Comparison of ENCODE assay signal across 9 cellular contexts in the genomic region with DNA sequence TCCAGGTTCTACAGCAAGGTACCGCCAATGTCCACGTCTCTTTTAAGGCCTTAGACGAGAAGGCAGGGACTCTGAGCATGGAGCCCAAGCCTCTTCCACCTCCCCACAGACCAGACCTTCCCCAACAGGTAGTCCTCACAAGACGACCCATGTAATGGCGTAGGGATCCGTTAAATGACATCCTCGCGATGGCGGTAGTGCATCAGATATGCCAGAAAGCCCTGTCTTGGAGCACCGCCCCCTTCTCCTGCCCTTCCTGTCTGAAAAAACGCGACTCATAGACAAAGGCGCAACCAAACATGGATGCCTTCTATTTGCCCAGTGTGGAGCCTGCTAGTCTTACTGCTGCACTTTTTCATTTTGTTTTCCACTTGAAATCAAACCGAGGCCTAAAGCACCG.
A peak's percentile ranks its signal among the peaks of the same experiment; 100 is the strongest.
DNase-seq lines count a peak whose midpoint lies in the region; TF ChIP-seq lines count a peak whose summit lies in the region.
"Had no signal": no experiment of that assay in that cellular context is flagged by ENCODE, and none has a peak within 500 bp of the region (broad histone marks: within the 10 kb centered on the region; RNA-seq: fewer than 3 reads in every experiment).

No MANE protein-coding gene starts in this region.

- H3K4me3 Mint-ChIP-seq in activated CD4-positive, alpha-beta memory T cell treated with anti-CD3 and anti-CD28 coated beads, Interleukin-2, amount 10 ng/mL, durations not matched to agents 7 days and 5 days: no peak overlapping the region
- H3K4me3 Mint-ChIP-seq: activated naive CD4-positive, alpha-beta T cell treated with anti-CD3 and anti-CD28 coated beads, Interleukin-2, amount 50 U/mL, for 24 hours; nephron had no signal

- H3K27ac Mint-ChIP-seq in activated CD4-positive, alpha-beta memory T cell treated with anti-CD3 and anti-CD28 coated beads, Interleukin-2, amount 10 ng/mL, durations not matched to agents 7 days and 5 days: no peak overlapping the region
- H3K27ac Mint-ChIP-seq: activated naive CD4-positive, alpha-beta T cell treated with anti-CD3 and anti-CD28 coated beads, Interleukin-2, amount 50 U/mL, for 24 hours; nephron had no signal

- no peaks in the 10 kb centered on the region for H3K27me3 Mint-ChIP-seq in activated CD4-positive, alpha-beta memory T cell treated with anti-CD3 and anti-CD28 coated beads, Interleukin-2, amount 10 ng/mL, durations not matched to agents 7 days and 5 days
- H3K27me3 Mint-ChIP-seq: activated naive CD4-positive, alpha-beta T cell treated with anti-CD3 and anti-CD28 coated beads, Interleukin-2, amount 50 U/mL, for 24 hours had no signal

- H3K36me3 Mint-ChIP-seq in activated CD4-positive, alpha-beta memory T cell treated with anti-CD3 and anti-CD28 coated beads, Interleukin-2, amount 10 ng/mL, durations not matched to agents 7 days and 5 days (ENCODE audit: low read depth): peaks cover 15% of the 10 kb centered on the region

- CTCF ChIA-PET in activated CD4-positive, alpha-beta memory T cell treated with anti-CD3 and anti-CD28 coated beads, Interleukin-2, amount 10 ng/mL, durations not matched to agents 7 days and 5 days (lab: Charles Lee): no interaction called here

- no peaks in the 10 kb centered on the region for H4K20me1 ChIP-seq in MM.1S (ENCODE audit: insufficient read depth, low read length)

- H3F3A ChIP-seq in MM.1S (ENCODE audit: insufficient read depth, low read length): 0 out of 2 replicates have a peak, but pooled peaks cover 6% of the 10 kb centered on the region

- TF ChIP-seq CTCF in MM.1S (IDR thresholded peaks at IDR 0.05; ENCODE audit: low read length): peak; percentile 28; the same call in 1 of the 2 replicates

- peak overlapping the region; percentile 61 for H3K4me2 ChIP-seq in MM.1S (ENCODE audit: low read depth, low read length)

- no peaks in the 10 kb centered on the region for H3K9me2 ChIP-seq in MM.1S (replicated peaks; ENCODE audit: insufficient read depth, low read length)

- POLR2A ChIA-PET in activated CD4-positive, alpha-beta memory T cell treated with anti-CD3 and anti-CD28 coated beads, Interleukin-2, amount 10 ng/mL, durations not matched to agents 7 days and 5 days (lab: Charles Lee): no interaction called here

- H3K36me3 ChIP-seq in MM.1S (replicated peaks; ENCODE audit: insufficient read depth, low read length): no peaks in the 10 kb centered on the region
- H3K36me3 ChIP-seq in stomach smooth muscle (ENCODE audit: control insufficient read depth in 2 of 2, insufficient read depth in 2 of 2, low read length in 2 of 2): no peaks in the 10 kb centered on the region

- H3K79me2 ChIP-seq in MM.1S (ENCODE audit: low read length): no peaks in the 10 kb centered on the region

- peak overlapping the region; percentile 85 for H3K27ac ChIP-seq in MM.1S (ENCODE audit: low read length)
- H3K27ac ChIP-seq in stomach smooth muscle (ENCODE audit: low read length): peak overlapping the region; percentile 92

- H3K9me3 ChIP-seq in MM.1S (replicated peaks; ENCODE audit: insufficient read depth, low read length): no peaks in the 10 kb centered on the region
- H3K9me3 ChIP-seq in stomach smooth muscle (ENCODE audit: control insufficient read depth in 2 of 2, low read length in 2 of 2): no peaks in the 10 kb centered on the region

- H3K4me1 ChIP-seq in MM.1S (ENCODE audit: low read length) (peaks cover 5% of the 10 kb centered on the region), stomach smooth muscle (ENCODE audit: control insufficient read depth, insufficient read depth, low read length) (peaks cover 3% of the 10 kb centered on the region)

- DNase-seq in MM.1S (peak; percentile 85), germinal center (ENCODE audit: low spot score) (no peak), T1000 (lab: John Stamatoyannopoulos, UW) (no peak)
- peak; percentile 77 for DNase-seq in effector CD4-positive, alpha-beta T cell
- no peak for DNase-seq in activated CD4-positive, alpha-beta memory T cell treated with anti-CD3 and anti-CD28 coated beads, Interleukin-2, amount 10 ng/mL, durations not matched to agents 7 days and 5 days

- no peaks in the 10 kb centered on the region for H3K27me3 ChIP-seq in MM.1S (replicated peaks; ENCODE audit: insufficient read depth, low read length)
- no peaks in the 10 kb centered on the region for H3K27me3 ChIP-seq in stomach smooth muscle (ENCODE audit: control insufficient read depth in 1 of 2, insufficient read depth in 2 of 2, low read length in 2 of 2)

- peak overlapping the region; percentile 49 for H2AFZ ChIP-seq in MM.1S (ENCODE audit: low read length)

- H3K9ac ChIP-seq in MM.1S (ENCODE audit: low read length): peak overlapping the region; percentile 70
- H3K9ac ChIP-seq in stomach smooth muscle (ENCODE audit: low read length in 2 of 2): peak overlapping the region in 1 of 2 donors; percentile 87

- peaks cover 9% of the 10 kb centered on the region for H3K9me3 Mint-ChIP-seq in activated CD4-positive, alpha-beta memory T cell treated with anti-CD3 and anti-CD28 coated beads, Interleukin-2, amount 10 ng/mL, durations not matched to agents 7 days and 5 days
- H3K9me3 Mint-ChIP-seq: activated naive CD4-positive, alpha-beta T cell treated with anti-CD3 and anti-CD28 coated beads, Interleukin-2, amount 50 U/mL, for 24 hours had no signal

- H3K4me1 Mint-ChIP-seq in activated CD4-positive, alpha-beta memory T cell treated with anti-CD3 and anti-CD28 coated beads, Interleukin-2, amount 10 ng/mL, durations not matched to agents 7 days and 5 days: no peaks in the 10 kb centered on the region
- H3K4me1 Mint-ChIP-seq: activated naive CD4-positive, alpha-beta T cell treated with anti-CD3 and anti-CD28 coated beads, Interleukin-2, amount 50 U/mL, for 24 hours; nephron had no signal

- peak; percentile 35 for TF ChIP-seq POLR2A in GM19099 (IDR thresholded peaks at IDR 0.05; ENCODE audit: extremely low read depth, insufficient read length, low read depth)

- H3K4me3 ChIP-seq in MM.1S (ENCODE audit: low read length) (peak overlapping the region; percentile 52), stomach smooth muscle (ENCODE audit: low read length in 2 of 2) (peak overlapping the region in 1 of 2 donors; percentile 76)

Comparison
In these comparisons a context has a peak if more than half of its experiments do, and no peak if none do; other contexts are left out.
1. DNase-seq: peak in MM.1S (single experiment) and effector CD4-positive, alpha-beta T cell (single experiment); none in germinal center (single experiment), activated CD4-positive, alpha-beta memory T cell treated with anti-CD3 and anti-CD28 coated beads, Interleukin-2, amount 10 ng/mL, durations not matched to agents 7 days and 5 days (single experiment) and T1000 (single experiment).